ENCODE assay signal across 18 cellular contexts in the genomic region with DNA sequence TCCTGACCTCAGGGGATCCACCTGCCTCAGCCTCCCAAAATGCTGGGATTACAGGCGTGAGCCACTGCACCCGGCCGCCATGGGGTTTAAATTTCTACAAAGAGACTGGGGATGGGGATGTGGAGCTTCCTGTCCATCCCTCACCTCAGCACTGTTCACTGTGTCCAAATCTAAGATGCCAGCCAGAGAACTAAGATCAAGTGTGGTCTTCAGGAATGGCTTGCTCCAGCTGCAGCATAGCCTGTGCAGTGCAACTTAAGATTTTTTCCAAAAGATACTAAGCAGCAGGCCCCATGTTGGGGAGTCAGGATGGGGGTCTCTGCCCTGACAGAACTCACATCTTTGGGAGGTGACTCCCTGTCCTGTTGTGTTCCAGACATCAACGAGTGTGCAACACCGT. TPM values are rescaled to one million over a fixed set of nuclear protein-coding genes. Genes with fewer than 3 reads are reported as not detected.
DNase-seq lines count a peak whose midpoint lies in the region; ATAC-seq, FAIRE-seq and TF ChIP-seq lines count a peak whose summit lies in the region.
"Had no signal": no experiment of that assay in that cellular context is flagged by ENCODE, and none has a peak within 500 bp of the region (broad histone marks: within the 10 kb centered on the region; RNA-seq: fewer than 3 reads in every experiment).

No MANE protein-coding gene starts in this region.

- no peaks in the 10 kb centered on the region for H3K27me3 ChIP-seq in neutrophil
- H3K27me3 ChIP-seq: BLaER1 had no signal

- H3K4me1 Mint-ChIP-seq in activated naive CD4-positive, alpha-beta T cell treated with anti-CD3 and anti-CD28 coated beads, Interleukin-2, amount 50 U/mL, for 24 hours: peaks cover 15% of the 10 kb centered on the region
- H3K4me1 Mint-ChIP-seq in activated T-helper 1 cell treated with anti-CD3 and anti-CD28 coated beads, Interleukin-12 subunit alpha, Interleukin-12 subunit beta, Interleukin-2, Interleukin-4 antibody, amounts not matched to agents 30 ng/mL and 10 ng/mL and 1 ng/mL, durations not matched to agents 14 hours and 24 hours and 36 hours (ENCODE audit: low read depth): peaks cover 6% of the 10 kb centered on the region
- peaks cover 40% of the 10 kb centered on the region for H3K4me1 Mint-ChIP-seq in central memory CD8-positive, alpha-beta T cell

- peaks cover 4% of the 10 kb centered on the region for H3K36me3 Mint-ChIP-seq in activated naive CD4-positive, alpha-beta T cell treated with anti-CD3 and anti-CD28 coated beads, Interleukin-2, amount 50 U/mL, for 24 hours
- peaks cover 37% of the 10 kb centered on the region for H3K36me3 Mint-ChIP-seq in activated T-helper 1 cell treated with anti-CD3 and anti-CD28 coated beads, Interleukin-12 subunit alpha, Interleukin-12 subunit beta, Interleukin-2, Interleukin-4 antibody, amounts not matched to agents 30 ng/mL and 10 ng/mL and 1 ng/mL, durations not matched to agents 14 hours and 24 hours and 36 hours (ENCODE audit: low read depth)
- peaks cover 95% of the 10 kb centered on the region for H3K36me3 Mint-ChIP-seq in central memory CD8-positive, alpha-beta T cell (ENCODE audit: insufficient read depth)

- no peak for TF ChIP-seq CTCF in neutrophil (IDR thresholded peaks at IDR 0.05)

- no peak for FAIRE-seq in GM12892 (lab: Jason Lieb, UNC)

- no peak for DNase-seq in activated naive CD4-positive, alpha-beta T cell (lab: John Stamatoyannopoulos, UW)
- no peak for DNase-seq in activated T-helper 1 cell treated with anti-CD3 and anti-CD28 coated beads, Interleukin-12 subunit alpha, Interleukin-12 subunit beta, Interleukin-2, Interleukin-4 antibody, amounts not matched to agents 30 ng/mL and 10 ng/mL and 1 ng/mL, durations not matched to agents 14 hours and 24 hours and 36 hours (ENCODE audit: low spot score)
- no peak for DNase-seq in central memory CD8-positive, alpha-beta T cell (ENCODE audit: low spot score in 2 of 2)
- DNase-seq in GM12892 (ENCODE audit: insufficient read length): no peak
- DNase-seq: Caco-2, DMS53, H9, IMR-90, MV-4-11, NCI-H1417 treated with DMSO at 0.1 percent for 48 hours, NCI-H2029, NCI-H510A had no signal

- no peak for ATAC-seq in central memory CD8-positive, alpha-beta T cell (replicated peaks; ENCODE audit: extremely low read depth, poor library complexity, severe bottlenecking)
- ATAC-seq in HG03135 (IDR thresholded peaks at IDR 0.05; ENCODE audit: unreplicated experiment): no peak
- ATAC-seq: Panc1, Right ventricle myocardium inferior had no signal

- intact Hi-C loops in activated T-helper 1 cell treated with anti-CD3 and anti-CD28 coated beads, Interleukin-12 subunit alpha, Interleukin-12 subunit beta, Interleukin-2, Interleukin-4 antibody, amounts not matched to agents 30 ng/mL and 10 ng/mL and 1 ng/mL, durations not matched to agents 14 hours and 24 hours and 36 hours (cut with micrococcal nuclease): no loop called here

- peaks cover 8% of the 10 kb centered on the region for H3K9me3 ChIP-seq in neutrophil
- H3K9me3 ChIP-seq: BLaER1, Caco-2 had no signal

- no peaks in the 10 kb centered on the region for H3K9me3 Mint-ChIP-seq in activated naive CD4-positive, alpha-beta T cell treated with anti-CD3 and anti-CD28 coated beads, Interleukin-2, amount 50 U/mL, for 24 hours
- H3K9me3 Mint-ChIP-seq in activated T-helper 1 cell treated with anti-CD3 and anti-CD28 coated beads, Interleukin-12 subunit alpha, Interleukin-12 subunit beta, Interleukin-2, Interleukin-4 antibody, amounts not matched to agents 30 ng/mL and 10 ng/mL and 1 ng/mL, durations not matched to agents 14 hours and 24 hours and 36 hours: no peaks in the 10 kb centered on the region
- no peaks in the 10 kb centered on the region for H3K9me3 Mint-ChIP-seq in central memory CD8-positive, alpha-beta T cell
- H3K9me3 Mint-ChIP-seq: H9 had no signal

- H3K4me1 ChIP-seq in neutrophil (ENCODE audit: control insufficient read depth in 1 of 2, insufficient read depth in 1 of 2, low read depth in 1 of 2, low read length in 1 of 2): peaks cover 17 to 28% of the 10 kb centered on the region in 2 experiments
- H3K4me1 ChIP-seq: Caco-2 had no signal

- H3K36me3 ChIP-seq in neutrophil: peaks cover 82% of the 10 kb centered on the region

- H3K27me3 Mint-ChIP-seq in activated naive CD4-positive, alpha-beta T cell treated with anti-CD3 and anti-CD28 coated beads, Interleukin-2, amount 50 U/mL, for 24 hours: no peaks in the 10 kb centered on the region
- no peaks in the 10 kb centered on the region for H3K27me3 Mint-ChIP-seq in activated T-helper 1 cell treated with anti-CD3 and anti-CD28 coated beads, Interleukin-12 subunit alpha, Interleukin-12 subunit beta, Interleukin-2, Interleukin-4 antibody, amounts not matched to agents 30 ng/mL and 10 ng/mL and 1 ng/mL, durations not matched to agents 14 hours and 24 hours and 36 hours (ENCODE audit: insufficient read depth)
- no peaks in the 10 kb centered on the region for H3K27me3 Mint-ChIP-seq in central memory CD8-positive, alpha-beta T cell

- no peak overlapping the region for H3K4me3 ChIP-seq in neutrophil (ENCODE audit: low read depth in 1 of 2, low read length in 1 of 2)
- H3K4me3 ChIP-seq: BLaER1 had no signal

- peak overlapping the region; percentile 46 for H3K27ac Mint-ChIP-seq in activated naive CD4-positive, alpha-beta T cell treated with anti-CD3 and anti-CD28 coated beads, Interleukin-2, amount 50 U/mL, for 24 hours
- H3K27ac Mint-ChIP-seq in activated T-helper 1 cell treated with anti-CD3 and anti-CD28 coated beads, Interleukin-12 subunit alpha, Interleukin-12 subunit beta, Interleukin-2, Interleukin-4 antibody, amounts not matched to agents 30 ng/mL and 10 ng/mL and 1 ng/mL, durations not matched to agents 14 hours and 24 hours and 36 hours: peak overlapping the region; percentile 50
- peak overlapping the region; percentile 96 for H3K27ac Mint-ChIP-seq in central memory CD8-positive, alpha-beta T cell (ENCODE audit: low read depth)

- peak overlapping the region; percentile 18 for H3K27ac ChIP-seq in neutrophil
- H3K27ac ChIP-seq: BLaER1 had no signal

- TF ChIP-seq POLR2A in GM12892 (IDR thresholded peaks at IDR 0.05; ENCODE audit: low read depth, low read length): no peak

- H3K4me3 Mint-ChIP-seq in activated naive CD4-positive, alpha-beta T cell treated with anti-CD3 and anti-CD28 coated beads, Interleukin-2, amount 50 U/mL, for 24 hours: no peak overlapping the region
- H3K4me3 Mint-ChIP-seq in activated T-helper 1 cell treated with anti-CD3 and anti-CD28 coated beads, Interleukin-12 subunit alpha, Interleukin-12 subunit beta, Interleukin-2, Interleukin-4 antibody, amounts not matched to agents 30 ng/mL and 10 ng/mL and 1 ng/mL, durations not matched to agents 14 hours and 24 hours and 36 hours: no peak overlapping the region
- H3K4me3 Mint-ChIP-seq in central memory CD8-positive, alpha-beta T cell: peak overlapping the region; percentile 58
- H3K4me3 Mint-ChIP-seq: H9 had no signal

RNA-seq across cellular contexts. Expression of gene ADGRE5, which starts 9.3 kb away (rescaled TPM):
- total RNA-seq in activated T-helper 1 cell treated with anti-CD3 and anti-CD28 coated beads, Interleukin-12 subunit alpha, Interleukin-12 subunit beta, Interleukin-2, Interleukin-4 antibody, amounts not matched to agents 30 ng/mL and 10 ng/mL and 1 ng/mL, durations not matched to agents 14 hours and 24 hours and 36 hours: 219 and 226 TPM in 2 replicates
- 45.4 TPM for polyA plus RNA-seq in GM12892 (2012; ENCODE audit: missing spikeins)

RNA-seq across cellular contexts. Expression of gene DDX39A, which starts 28.6 kb away (rescaled TPM):
- 273 and 287 TPM in 2 replicates for total RNA-seq in activated T-helper 1 cell treated with anti-CD3 and anti-CD28 coated beads, Interleukin-12 subunit alpha, Interleukin-12 subunit beta, Interleukin-2, Interleukin-4 antibody, amounts not matched to agents 30 ng/mL and 10 ng/mL and 1 ng/mL, durations not matched to agents 14 hours and 24 hours and 36 hours
- polyA plus RNA-seq in GM12892 (2012; ENCODE audit: missing spikeins): 79.3 TPM

RNA-seq across cellular contexts. Expression of gene PKN1, which starts 42.6 kb away (rescaled TPM):
- 151 and 180 TPM in 2 replicates for total RNA-seq in activated T-helper 1 cell treated with anti-CD3 and anti-CD28 coated beads, Interleukin-12 subunit alpha, Interleukin-12 subunit beta, Interleukin-2, Interleukin-4 antibody, amounts not matched to agents 30 ng/mL and 10 ng/mL and 1 ng/mL, durations not matched to agents 14 hours and 24 hours and 36 hours
- 40.0 TPM for polyA plus RNA-seq in GM12892 (2012; ENCODE audit: missing spikeins)

Comparison
In these comparisons a context has a peak if more than half of its experiments do, and no peak if none do; other contexts are left out.
1. H3K27ac Mint-ChIP-seq: peak in every context shown above with its lines; median percentile 96 in central memory CD8-positive, alpha-beta T cell; 50 in activated T-helper 1 cell treated with anti-CD3 and anti-CD28 coated beads, Interleukin-12 subunit alpha, Interleukin-12 subunit beta, Interleukin-2, Interleukin-4 antibody, amounts not matched to agents 30 ng/mL and 10 ng/mL and 1 ng/mL, durations not matched to agents 14 hours and 24 hours and 36 hours; 46 in activated naive CD4-positive, alpha-beta T cell treated with anti-CD3 and anti-CD28 coated beads, Interleukin-2, amount 50 U/mL, for 24 hours.